In the genomic region with DNA sequence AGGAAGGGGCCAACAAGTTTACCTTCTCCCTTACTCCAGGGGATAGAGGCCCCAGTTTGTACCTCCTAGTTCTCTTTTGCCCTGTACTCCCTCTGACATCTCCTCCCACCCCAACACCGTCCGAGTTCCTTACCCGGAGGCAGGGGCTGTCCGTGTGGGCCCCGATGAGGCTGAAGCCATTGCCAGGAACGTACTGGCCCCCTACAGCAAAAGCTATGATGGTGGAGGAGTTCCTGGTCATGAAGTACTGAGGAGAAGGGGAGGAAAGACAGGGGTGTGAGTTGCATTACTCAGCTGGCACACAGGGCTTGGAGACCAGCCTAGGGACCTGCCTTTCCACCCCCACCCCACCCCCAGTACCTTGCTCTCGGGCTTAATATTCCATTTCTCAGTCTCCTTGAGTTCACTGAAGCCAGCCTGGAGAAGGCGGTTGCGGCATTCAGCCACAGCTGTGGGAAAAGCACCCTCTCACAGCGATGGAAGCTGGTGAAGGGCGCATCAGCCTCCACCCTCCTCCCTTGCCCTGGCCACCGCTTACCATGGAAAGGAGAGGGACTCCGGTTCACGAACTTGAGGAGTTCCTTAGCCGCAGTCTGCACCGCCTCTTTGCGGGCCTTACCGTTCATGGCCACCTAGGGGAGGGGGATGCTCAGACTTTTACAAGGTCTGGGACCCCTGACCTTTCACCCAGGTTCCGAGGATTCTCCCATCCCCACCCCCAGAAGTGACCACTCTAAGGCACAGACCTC, we compare ENCODE assay signal across 8 cellular contexts. TPM values are rescaled to one million over a fixed set of nuclear protein-coding genes. Genes with fewer than 3 reads are reported as not detected.
DNase-seq lines count a peak whose midpoint lies in the region; ATAC-seq, FAIRE-seq and TF ChIP-seq lines count a peak whose summit lies in the region.

No MANE protein-coding gene starts in this region.

- no peaks in the 10 kb centered on the region for H3K9me3 ChIP-seq in astrocyte (ENCODE audit: insufficient read depth, low read depth, low read length)
- no peaks in the 10 kb centered on the region for H3K9me3 ChIP-seq in tibial artery

- peak overlapping the region; percentile 84 for H3K27ac ChIP-seq in astrocyte (ENCODE audit: low read depth, low read length)
- H3K27ac ChIP-seq in tibial artery = peak overlapping the region; percentile 91 to 97

- peak overlapping the region; percentile 95 for H3K9ac ChIP-seq in astrocyte (ENCODE audit: low read length)

- peak; percentile 17 for DNase-seq in activated naive CD4-positive, alpha-beta T cell treated with anti-CD3 and anti-CD28 coated beads for 36 hours
- no peak for DNase-seq in activated naive CD4-positive, alpha-beta T cell (lab: John Stamatoyannopoulos, UW)
- DNase-seq in astrocyte (ENCODE audit: low read depth) (no peak), lower leg skin (ENCODE audit: low spot score in 2 of 2) (no peak), tibial artery (peak in 1 of 2 donors; percentile 35), foreskin melanocyte (no peak), NOMO-1 treated with dmso at 0.1 percent for 144 hours (lab: John Stamatoyannopoulos, UW; ENCODE audit: unreplicated experiment) (no peak)

- H3K79me2 ChIP-seq in astrocyte (ENCODE audit: insufficient read depth, low read length) = peaks cover 11% of the 10 kb centered on the region

- peaks cover 16% of the 10 kb centered on the region for H4K20me1 ChIP-seq in astrocyte (ENCODE audit: insufficient read depth, low read length)

- peak overlapping the region; percentile 90 for H3K4me3 Mint-ChIP-seq in activated naive CD4-positive, alpha-beta T cell treated with anti-CD3 and anti-CD28 coated beads for 36 hours
- H3K4me3 Mint-ChIP-seq in astrocyte (ENCODE audit: unreplicated experiment) = peak overlapping the region; percentile 96

- no peak for ATAC-seq in GM18517 (IDR thresholded peaks at IDR 0.05; ENCODE audit: unreplicated experiment)

- H2AFZ ChIP-seq in astrocyte (ENCODE audit: low read depth, low read length) = peak overlapping the region; percentile 99

- H3K9me3 Mint-ChIP-seq in activated naive CD4-positive, alpha-beta T cell treated with anti-CD3 and anti-CD28 coated beads for 36 hours = no peaks in the 10 kb centered on the region
- peaks cover 2% of the 10 kb centered on the region for H3K9me3 Mint-ChIP-seq in astrocyte (ENCODE audit: unreplicated experiment)

- no peaks in the 10 kb centered on the region for H3K27me3 Mint-ChIP-seq in activated naive CD4-positive, alpha-beta T cell treated with anti-CD3 and anti-CD28 coated beads for 36 hours (ENCODE audit: low read depth)
- H3K27me3 Mint-ChIP-seq in astrocyte (ENCODE audit: low read depth, unreplicated experiment) = no peaks in the 10 kb centered on the region

- H3K4me1 ChIP-seq in astrocyte (ENCODE audit: insufficient read depth, low read length) (peaks cover 14% of the 10 kb centered on the region), tibial artery (peaks cover 0 to 14% (median 11%) of the 10 kb centered on the region in 4 donors)

- CTCF ChIA-PET in activated naive CD4-positive, alpha-beta T cell treated with anti-CD3 and anti-CD28 coated beads for 36 hours (lab: Charles Lee) = no interaction called here

- peak overlapping the region; percentile 94 for H3K4me3 ChIP-seq in astrocyte (ENCODE audit: insufficient read depth, low read depth, low read length)
- peak overlapping the region; percentile 48 for H3K4me3 ChIP-seq in lower leg skin (ENCODE audit: low read depth, poor library complexity, severe bottlenecking)
- H3K4me3 ChIP-seq in tibial artery = peak overlapping the region; percentile 67 to 94

- H3K36me3 ChIP-seq in astrocyte (ENCODE audit: insufficient read depth, low read length) (peaks cover 12% of the 10 kb centered on the region), tibial artery (peaks cover 38 to 49% (median 46%) of the 10 kb centered on the region in 3 donors)

- peaks cover 23% of the 10 kb centered on the region for H3K4me1 Mint-ChIP-seq in activated naive CD4-positive, alpha-beta T cell treated with anti-CD3 and anti-CD28 coated beads for 36 hours (ENCODE audit: low read depth)
- no peaks in the 10 kb centered on the region for H3K4me1 Mint-ChIP-seq in astrocyte (ENCODE audit: low read depth, unreplicated experiment)

- peak overlapping the region; percentile 86 for H3K27ac Mint-ChIP-seq in activated naive CD4-positive, alpha-beta T cell treated with anti-CD3 and anti-CD28 coated beads for 36 hours
- H3K27ac Mint-ChIP-seq in astrocyte (ENCODE audit: unreplicated experiment) = peak overlapping the region; percentile 98

- peak overlapping the region; percentile 100 for H3K4me2 ChIP-seq in astrocyte (ENCODE audit: low read length)

- no peak for FAIRE-seq in astrocyte (lab: Jason Lieb, UNC)

- H3K27me3 ChIP-seq in astrocyte (ENCODE audit: insufficient read depth, low read length) (no peaks in the 10 kb centered on the region), tibial artery (no peaks in the 10 kb centered on the region)

- intact Hi-C loops in activated naive CD4-positive, alpha-beta T cell treated with anti-CD3 and anti-CD28 coated beads for 36 hours (cut with micrococcal nuclease) = loop anchor here (2.0 to 5.0 kb wide), 4 partner anchors 168 to 1774 kb away; a partner anchor contains a TSS
- intact Hi-C loops in lower leg skin (cut with DNase I; ENCODE audit: low total_unique reads) = no loop called here
- intact Hi-C loops in tibial artery (cut with DNase I; ENCODE audit: low total_unique reads) = loop anchor here (10.0 kb wide), 1 partner anchor 212 kb away; a partner anchor contains a TSS

- H3K36me3 Mint-ChIP-seq in activated naive CD4-positive, alpha-beta T cell treated with anti-CD3 and anti-CD28 coated beads for 36 hours (ENCODE audit: low read depth) = peaks cover 18% of the 10 kb centered on the region
- H3K36me3 Mint-ChIP-seq in astrocyte (ENCODE audit: low read depth, unreplicated experiment) = peaks cover 25% of the 10 kb centered on the region

- TF ChIP-seq CTCF in astrocyte (IDR thresholded peaks at IDR 0.05; ENCODE audit: insufficient read depth, low read depth, low read length) = no peak
- TF ChIP-seq CTCF in lower leg skin (IDR thresholded peaks at IDR 0.05) = no peak
- TF ChIP-seq CTCF in tibial artery (IDR thresholded peaks at IDR 0.05) = no peak

- no peak for TF ChIP-seq POLR2A in lower leg skin (IDR thresholded peaks at IDR 0.05)

- 40 to 48% methylated on average over 19 of the region's 19 CpGs for WGBS in lower leg skin, 2 donors

RNA-seq across cellular contexts. Expression of a gene that starts 1.0 kb away (rescaled TPM):
- total RNA-seq in activated naive CD4-positive, alpha-beta T cell treated with anti-CD3 and anti-CD28 coated beads for 36 hours = 10 to 100 TPM; 67.1 to 74.2 TPM
- 44.8 and 53.9 TPM in 2 replicates for total RNA-seq in astrocyte
- 10 to 100 TPM; 52.7 to 64.0 (median 57.6) TPM for total RNA-seq in lower leg skin

RNA-seq across cellular contexts. Expression of a gene that starts 31.5 kb away (rescaled TPM):
- not detected for total RNA-seq in activated naive CD4-positive, alpha-beta T cell treated with anti-CD3 and anti-CD28 coated beads for 36 hours
- total RNA-seq in astrocyte (5.2 and 5.4 TPM in 2 replicates), lower leg skin (100 to 1,000 TPM in 1 of 4 donors, 10 to 100 TPM in 3; 19.4 to 163 (median 37.8) TPM)

RNA-seq across cellular contexts. Expression of a gene that starts 47.9 kb away (rescaled TPM):
- total RNA-seq in activated naive CD4-positive, alpha-beta T cell treated with anti-CD3 and anti-CD28 coated beads for 36 hours = 1 to 10 TPM; 1.3 to 1.4 TPM
- total RNA-seq in astrocyte (71.2 and 76.1 TPM in 2 replicates), lower leg skin (10 to 100 TPM in 1 of 4 donors, 1 to 10 TPM in 3; 3.3 to 11.4 (median 5.3) TPM)

RNA-seq across cellular contexts. Expression of a gene that starts 54.2 kb away (rescaled TPM):
- not detected for total RNA-seq in activated naive CD4-positive, alpha-beta T cell treated with anti-CD3 and anti-CD28 coated beads for 36 hours
- total RNA-seq in astrocyte = not detected in 2 replicates
- not detected for total RNA-seq in lower leg skin
